Comparison of ENCODE assay signal across 22 cellular contexts in genomic region chr7:40851001-40851400, GRCh38.
"Had no signal": no experiment of that assay in that cellular context is flagged by ENCODE, and none has a peak within 500 bp of the region (broad histone marks: within the 10 kb centered on the region; RNA-seq: fewer than 3 reads in every experiment).

No MANE protein-coding gene starts in this region.

- H3K9me3 Mint-ChIP-seq: IgD-negative memory B cell had no signal

- H3K36me3 Mint-ChIP-seq: IgD-negative memory B cell had no signal

- H3K27ac Mint-ChIP-seq: IgD-negative memory B cell had no signal

- H3K9me3 ChIP-seq: SJCRH30 had no signal

- ATAC-seq: K562, Panc1, PC-3, SK-N-SH treated with all-trans-retinoic acid at 6 μM for 48 hours had no signal

- H3K27ac ChIP-seq: HL-60, KMS-11, RWPE1, SJCRH30 had no signal

- DNase-seq: Kasumi-1, MM.1S, NCI-H1092 treated with DMSO at 0.1 percent for 48 hours, NCI-H1436, NCI-H187, NCI-H2029 treated with DMSO at 0.1 percent for 48 hours, NCI-H2171 treated with DMSO at 0.1 percent for 48 hours, NCI-H2227 treated with DMSO at 0.1 percent for 48 hours, NCI-H524, NCI-H526 treated with DMSO at 0.1 percent for 48 hours, NCI-H748 treated with DMSO at 0.1 percent for 48 hours, PC-3, SHP77 treated with DMSO at 0.1 percent for 48 hours, SJCRH30, T-helper 2 cell had no signal

- H3K27me3 Mint-ChIP-seq: IgD-negative memory B cell had no signal

- H3K4me3 ChIP-seq: K562, SJCRH30 had no signal

- H3K27me3 ChIP-seq: SJCRH30 had no signal

- H3K4me3 Mint-ChIP-seq: IgD-negative memory B cell had no signal

- H3K4me2 ChIP-seq: KMS-11 had no signal

- H3K36me3 ChIP-seq: SJCRH30 had no signal

- H3K9ac ChIP-seq: KMS-11 had no signal
